In genomic region chr7:80916770-80917681, GRCh38 we compare ENCODE assay signal across 8 cellular contexts. TPM values are rescaled to one million over a fixed set of nuclear protein-coding genes. Genes with fewer than 3 reads are reported as not detected.
A peak's percentile ranks its signal among the peaks of the same experiment; 100 is the strongest.
DNase-seq lines count a peak whose midpoint lies in the region; ATAC-seq, FAIRE-seq and TF ChIP-seq lines count a peak whose summit lies in the region.

No MANE protein-coding gene starts in this region.

- peaks cover 51% of the 10 kb centered on the region for H3K79me2 ChIP-seq in astrocyte (ENCODE audit: insufficient read depth, low read length)

- H3K4me2 ChIP-seq in astrocyte (ENCODE audit: low read length), result peak overlapping the region; percentile 84

- H3K4me1 Mint-ChIP-seq in astrocyte (ENCODE audit: low read depth, unreplicated experiment), result peaks cover 21% of the 10 kb centered on the region

- no peaks in the 10 kb centered on the region for H4K20me1 ChIP-seq in astrocyte (ENCODE audit: insufficient read depth, low read length)

- H3K27me3 Mint-ChIP-seq in astrocyte (ENCODE audit: low read depth, unreplicated experiment), result no peaks in the 10 kb centered on the region

- H3K36me3 Mint-ChIP-seq in astrocyte (ENCODE audit: low read depth, unreplicated experiment), result peaks cover 20% of the 10 kb centered on the region

- H3K9ac ChIP-seq in astrocyte (ENCODE audit: low read length), result peak overlapping the region; percentile 97

- H3K9me3 ChIP-seq in heart right ventricle (no peaks in the 10 kb centered on the region), astrocyte (ENCODE audit: insufficient read depth, low read depth, low read length) (no peaks in the 10 kb centered on the region), vagina (no peaks in the 10 kb centered on the region)

- no peak for DNase-seq in heart right ventricle
- DNase-seq in Right ventricle myocardium inferior (ENCODE audit: missing footprints), result no peak
- peak; percentile 91 for DNase-seq in astrocyte (ENCODE audit: low read depth)
- peak; percentile 76 for DNase-seq in kidney glomerular epithelial cell (lab: John Stamatoyannopoulos, UW)
- no peak for DNase-seq in vagina (ENCODE audit: extremely low spot score in 2 of 2)
- DNase-seq in caudate nucleus (lab: John Stamatoyannopoulos, UW), result no peak
- DNase-seq in D341Med (ENCODE audit: low spot score), result no peak
- DNase-seq in NCI-H1048 (lab: John Stamatoyannopoulos, UW), result no peak

- H3K27ac Mint-ChIP-seq in astrocyte (ENCODE audit: unreplicated experiment), result peak overlapping the region; percentile 27

- H3K4me1 ChIP-seq in heart right ventricle, result peaks cover 0 to 16% (median 5%) of the 10 kb centered on the region in 9 donors
- H3K4me1 ChIP-seq in astrocyte (ENCODE audit: insufficient read depth, low read length), result peaks cover 7% of the 10 kb centered on the region
- peaks cover 40% of the 10 kb centered on the region for H3K4me1 ChIP-seq in vagina

- H2AFZ ChIP-seq in astrocyte (ENCODE audit: low read depth, low read length), result no peak overlapping the region

- intact Hi-C loops in heart right ventricle (cut with DNase I), result loop anchor here in 8 of 10 donors (5.0 to 10.0 kb wide), 9 partner anchors 122 to 548 kb away; no protein-coding TSS in a partner anchor
- intact Hi-C loops in Right ventricle myocardium inferior (cut with DNase I), result loop anchor here (5.0 kb wide), 3 partner anchors 125 to 530 kb away; no protein-coding TSS in a partner anchor
- intact Hi-C loops in vagina (cut with DNase I), result no loop called here

- TF ChIP-seq CTCF in heart right ventricle (IDR thresholded peaks at IDR 0.05) (peak in 7 of 9 donors; percentile 7 to 52 (median 50)), astrocyte (IDR thresholded peaks at IDR 0.05; ENCODE audit: insufficient read depth, low read depth, low read length) (peak; percentile 45), vagina (IDR thresholded peaks at IDR 0.05) (peak in 1 of 3 experiments; percentile 38)

- no peak for TF ChIP-seq POLR2A in vagina (IDR thresholded peaks at IDR 0.05)

- peaks cover 0 to 11% (median 0%) of the 10 kb centered on the region in 7 donors for H3K27me3 ChIP-seq in heart right ventricle
- H3K27me3 ChIP-seq in astrocyte (ENCODE audit: insufficient read depth, low read length), result no peaks in the 10 kb centered on the region
- H3K27me3 ChIP-seq in vagina, result no peaks in the 10 kb centered on the region

- no peaks in the 10 kb centered on the region for H3K9me3 Mint-ChIP-seq in astrocyte (ENCODE audit: unreplicated experiment)

- no peak overlapping the region for H3K27ac ChIP-seq in heart right ventricle
- peak overlapping the region; percentile 49 for H3K27ac ChIP-seq in astrocyte (ENCODE audit: low read depth, low read length)
- H3K27ac ChIP-seq in vagina, result peak overlapping the region; percentile 15
- H3K27ac ChIP-seq in caudate nucleus (ENCODE audit: low read depth, low read length), result no peak overlapping the region

- FAIRE-seq in astrocyte (lab: Jason Lieb, UNC), result peak; percentile 79

- H3K36me3 ChIP-seq in heart right ventricle, result peaks cover 0 to 13% (median 0%) of the 10 kb centered on the region in 9 donors
- peaks cover 21% of the 10 kb centered on the region for H3K36me3 ChIP-seq in astrocyte (ENCODE audit: insufficient read depth, low read length)
- H3K36me3 ChIP-seq in vagina, result no peaks in the 10 kb centered on the region

- WGBS in heart right ventricle, 2 donors, result 64 to 70% methylated on average over 3 of the region's 3 CpGs

- ATAC-seq in heart right ventricle (no peak), Right ventricle myocardium inferior (no peak)

- H3K4me3 Mint-ChIP-seq in astrocyte (ENCODE audit: unreplicated experiment), result peak overlapping the region; percentile 95

- peak overlapping the region in 7 of 10 donors; percentile 47 to 76 (median 64) for H3K4me3 ChIP-seq in heart right ventricle
- peak overlapping the region; percentile 100 for H3K4me3 ChIP-seq in astrocyte (ENCODE audit: insufficient read depth, low read depth, low read length)
- peak overlapping the region; percentile 64 to 68 for H3K4me3 ChIP-seq in vagina

RNA-seq across cellular contexts. Expression of gene SEMA3C, which starts 1.8 kb away (rescaled TPM):
- total RNA-seq in heart right ventricle, result 10 to 100 TPM; 41.4 to 83.2 (median 63.0) TPM
- 10 to 100 TPM; 14.5 to 16.1 TPM for polyA plus RNA-seq in heart right ventricle
- 67.8 TPM for total RNA-seq in Right ventricle myocardium inferior
- total RNA-seq in astrocyte, result 148 and 193 TPM in 2 replicates
- 90.6 TPM for total RNA-seq in vagina

Comparison
In these comparisons a context has a peak if more than half of its experiments do, and no peak if none do; other contexts are left out.
1. DNase-seq: peak in astrocyte (single experiment) and kidney glomerular epithelial cell (single experiment); none in heart right ventricle (0 of 2), Right ventricle myocardium inferior (single experiment), vagina (0 of 2), caudate nucleus (0 of 61), D341Med (single experiment) and NCI-H1048 (single experiment).
2. H3K27ac ChIP-seq: peak in astrocyte (single experiment) and vagina (single experiment); none in heart right ventricle (0 of 10) and caudate nucleus (single experiment).
3. Peak in every context shown above with its lines, with median percentiles within 50 percentile points of each other: H3K4me3 ChIP-seq.